1 cellular context compared by ENCODE assay signal in genomic region chr6:51352506-51353029, GRCh38.
TF ChIP-seq lines count a peak whose summit lies in the region.

No MANE protein-coding gene starts in this region.

TF ChIP-seq in WTC11, 78 proteins besides CTCF, POLR2A, EP300 and RAD21 (continued from another document):
- TF ChIP-seq NFYB (CRISPR knock-in tag; conservative IDR thresholded peaks at IDR 0.05; ENCODE audit: low read depth) (no peak), ETV6 (CRISPR knock-in tag; IDR thresholded peaks at IDR 0.05) (no peak), ZNF396 (CRISPR knock-in tag; IDR thresholded peaks at IDR 0.05; ENCODE audit: borderline replicate concordance) (no peak), ZNF671 (CRISPR knock-in tag; IDR thresholded peaks at IDR 0.05) (no peak), CREM (CRISPR knock-in tag; IDR thresholded peaks at IDR 0.05) (no peak), ZNF232 (CRISPR knock-in tag; IDR thresholded peaks at IDR 0.05) (no peak), JAZF1 (CRISPR knock-in tag; IDR thresholded peaks at IDR 0.05) (no peak), ZNF121 (CRISPR knock-in tag; IDR thresholded peaks at IDR 0.05) (no peak), ELF4 (CRISPR knock-in tag; IDR thresholded peaks at IDR 0.05; ENCODE audit: low read depth) (no peak)
